Comparison of ENCODE assay signal across 16 cellular contexts in genomic region chr17:16091773-16092172, GRCh38.
"Had no signal": no experiment of that assay in that cellular context is flagged by ENCODE, and none has a peak within 500 bp of the region (broad histone marks: within the 10 kb centered on the region; RNA-seq: fewer than 3 reads in every experiment).

No MANE protein-coding gene starts in this region.

- H3K27ac Mint-ChIP-seq: activated CD4-positive, alpha-beta T cell treated with anti-CD3 and anti-CD28 coated beads, Interleukin-2, amount 10 ng/mL, durations not matched to agents 24 days and 14 days; activated CD8-positive, alpha-beta T cell treated with anti-CD3 and anti-CD28 coated beads, Interleukin-2, amount 10 ng/mL, durations not matched to agents 7 days and 5 days had no signal

- H3K27me3 ChIP-seq: stomach, testis, upper lobe of left lung had no signal

- FAIRE-seq: colon, endometrium, TTC549 had no signal

- H3K27me3 Mint-ChIP-seq: activated CD4-positive, alpha-beta T cell treated with anti-CD3 and anti-CD28 coated beads, Interleukin-2, amount 10 ng/mL, durations not matched to agents 24 days and 14 days; naive thymus-derived CD4-positive, alpha-beta T cell had no signal

- H3K4me1 ChIP-seq: parathyroid adenoma, testis, upper lobe of left lung had no signal

- ATAC-seq: activated CD8-positive, alpha-beta T cell treated with anti-CD3 and anti-CD28 coated beads, Interleukin-2, amount 10 ng/mL, durations not matched to agents 7 days and 5 days; naive thymus-derived CD4-positive, alpha-beta T cell had no signal

- H3K27ac ChIP-seq: parathyroid adenoma, stomach, testis, upper lobe of left lung had no signal

- H3K4me3 Mint-ChIP-seq: activated CD4-positive, alpha-beta T cell treated with anti-CD3 and anti-CD28 coated beads, Interleukin-2, amount 10 ng/mL, durations not matched to agents 24 days and 14 days; activated CD8-positive, alpha-beta T cell treated with anti-CD3 and anti-CD28 coated beads, Interleukin-2, amount 10 ng/mL, durations not matched to agents 7 days and 5 days; naive thymus-derived CD4-positive, alpha-beta T cell had no signal

- DNase-seq: activated CD4-positive, alpha-beta T cell treated with anti-CD3 and anti-CD28 coated beads, Interleukin-2, amount 10 ng/mL, durations not matched to agents 24 days and 14 days; activated CD4-positive, CD25-positive, alpha-beta regulatory T cell; activated CD8-positive, alpha-beta memory T cell treated with anti-CD3 and anti-CD28 coated beads, Interleukin-2, amount 50 U/mL, for 4 hours; activated CD8-positive, alpha-beta T cell treated with anti-CD3 and anti-CD28 coated beads, Interleukin-2, amount 10 ng/mL, durations not matched to agents 7 days and 5 days; activated naive CD4-positive, alpha-beta T cell; islet precursor cell; naive thymus-derived CD4-positive, alpha-beta T cell; stimulated activated CD4-positive, alpha-beta T cell treated with anti-CD3 and anti-CD28 coated beads, Interleukin-1b, Interleukin-23, amount 100 ng/mL, for 48 hours; stomach; T-helper 2 cell; testis; upper lobe of left lung had no signal

- H3K9me3 ChIP-seq: stomach, testis, upper lobe of left lung had no signal

- H3K4me3 ChIP-seq: stomach, testis, upper lobe of left lung had no signal
